ENCODE assay signal across 22 cellular contexts in genomic region chr5:9124837-9125236, GRCh38.
"Had no signal": no experiment of that assay in that cellular context is flagged by ENCODE, and none has a peak within 500 bp of the region (broad histone marks: within the 10 kb centered on the region; RNA-seq: fewer than 3 reads in every experiment).

No MANE protein-coding gene starts in this region.

- H3K36me3 ChIP-seq: colonic mucosa, gastroesophageal sphincter, left lung, lower lobe of right lung had no signal

- H3K27me3 Mint-ChIP-seq: dendritic cell treated with granulocyte-macrophage colony-stimulating factor and Interleukin-4, amounts not matched to agents 40 ng/mL and 50 ng/mL, for 4 days had no signal

- H3K36me3 Mint-ChIP-seq: mesothelial cell of epicardium, naive B cell had no signal

- H3K9me3 Mint-ChIP-seq: dendritic cell treated with granulocyte-macrophage colony-stimulating factor and Interleukin-4, amounts not matched to agents 40 ng/mL and 50 ng/mL, for 4 days; mesothelial cell of epicardium had no signal

- H3K4me1 ChIP-seq: esophagus muscularis mucosa, gastroesophageal sphincter, heart left ventricle, left lung, lower lobe of right lung had no signal

- H3K4me3 ChIP-seq: colonic mucosa, esophagus muscularis mucosa, gastroesophageal sphincter, heart left ventricle, left lung, lower lobe of right lung, mucosa of descending colon had no signal

- FAIRE-seq: endothelial cell of umbilical vein, frontal cortex, islet of Langerhans, keratinocyte had no signal

- ATAC-seq: gastroesophageal sphincter, left cardiac atrium, left lung, left ventricle myocardium superior, mucosa of descending colon had no signal

- H3K27ac ChIP-seq: colonic mucosa, esophagus muscularis mucosa, foreskin keratinocyte, gastroesophageal sphincter, heart left ventricle, left lung, lower lobe of right lung had no signal

- DNase-seq: colonic mucosa; cortex of kidney; effector CD4-positive, alpha-beta T cell; effector memory CD4-positive, alpha-beta T cell; foreskin keratinocyte; heart left ventricle; hippocampal formation; left cardiac atrium; left lung; left ventricle myocardium superior; lower lobe of right lung; mesenchymal stem cell; mucosa of descending colon; naive B cell had no signal

- H3K27me3 ChIP-seq: colonic mucosa, esophagus muscularis mucosa, foreskin keratinocyte, gastroesophageal sphincter, heart left ventricle, left lung had no signal

- H3K27ac Mint-ChIP-seq: dendritic cell treated with granulocyte-macrophage colony-stimulating factor and Interleukin-4, amounts not matched to agents 40 ng/mL and 50 ng/mL, for 4 days; mesothelial cell of epicardium had no signal

- H3K4me3 Mint-ChIP-seq: dendritic cell treated with granulocyte-macrophage colony-stimulating factor and Interleukin-4, amounts not matched to agents 40 ng/mL and 50 ng/mL, for 4 days; mesothelial cell of epicardium had no signal

- H3K4me1 Mint-ChIP-seq: naive B cell had no signal

- H3K9me3 ChIP-seq: colonic mucosa, esophagus muscularis mucosa, gastroesophageal sphincter, heart left ventricle, left lung, lower lobe of right lung, mucosa of descending colon had no signal
